ENCODE assay signal across 25 cellular contexts in genomic region chr7:1535100-1535458, GRCh38. TPM values are rescaled to one million over a fixed set of nuclear protein-coding genes. Genes with fewer than 3 reads are reported as not detected.
DNase-seq lines count a peak whose midpoint lies in the region; ATAC-seq, FAIRE-seq and TF ChIP-seq lines count a peak whose summit lies in the region.
"Had no signal": no experiment of that assay in that cellular context is flagged by ENCODE, and none has a peak within 500 bp of the region (broad histone marks: within the 10 kb centered on the region; RNA-seq: fewer than 3 reads in every experiment).

No MANE protein-coding gene starts in this region.

- peaks cover 17 to 24% (median 18%) of the 10 kb centered on the region in 3 donors for H3K4me1 Mint-ChIP-seq in IgD-negative memory B cell

- H3K36me3 ChIP-seq in esophagus squamous epithelium (peaks cover 9 to 33% (median 16%) of the 10 kb centered on the region in 3 donors), pancreas (peaks cover under 1 to 11% (median 2%) of the 10 kb centered on the region in 3 donors), spleen (peaks cover 0 to 57% (median 18%) of the 10 kb centered on the region in 6 donors)

- H3K4me3 ChIP-seq in esophagus squamous epithelium (no peak overlapping the region), pancreas (no peak overlapping the region), spleen (no peak overlapping the region)
- H3K4me3 ChIP-seq: Peyer's patch, prostate gland, SK-N-MC had no signal

- H3K4me1 ChIP-seq in esophagus squamous epithelium (peaks cover 54 to 80% (median 58%) of the 10 kb centered on the region in 3 donors), pancreas (peaks cover 27 to 49% (median 37%) of the 10 kb centered on the region in 3 donors), spleen (peaks cover 17 to 81% (median 54%) of the 10 kb centered on the region in 6 donors)

- H3K27ac ChIP-seq in 22Rv1 (peak overlapping the region; percentile 93), esophagus squamous epithelium (peak overlapping the region in 3 of 4 donors; percentile 96 to 99 (median 97)), pancreas (peak overlapping the region in 3 of 4 donors; percentile 16 to 98 (median 46)), spleen (no peak overlapping the region)
- H3K27ac ChIP-seq: C4-2B, SK-N-MC had no signal

- FAIRE-seq in pancreas (lab: Jason Lieb, UNC): no peak
- FAIRE-seq: bronchial epithelial cell, G401.6 had no signal

- no peaks in the 10 kb centered on the region for H3K27me3 Mint-ChIP-seq in IgD-negative memory B cell

- 57 to 79% methylated on average over 5 to 6 of the region's 6 CpGs for WGBS in esophagus squamous epithelium, 2 donors
- 59 to 62% methylated on average over 6 of the region's 6 CpGs for WGBS in pancreas, 2 donors
- WGBS in spleen, 5 donors: 60 to 82% (median 65%) methylated on average over 3 to 6 of the region's 6 CpGs

- peak overlapping the region in 2 of 3 donors; percentile 39 to 67 for H3K27ac Mint-ChIP-seq in IgD-negative memory B cell
- H3K27ac Mint-ChIP-seq: T-helper 2 cell treated with Interferon-gamma antibody and Interleukin-4, amounts not matched to agents 5 μg/mL and 100 μg/mL, for 36 hours; WTC11 had no signal

- no peaks in the 10 kb centered on the region for H3K27me3 ChIP-seq in esophagus squamous epithelium
- no peaks in the 10 kb centered on the region for H3K27me3 ChIP-seq in pancreas
- H3K27me3 ChIP-seq in spleen (replicated peaks in 1 of 7): no peaks in the 10 kb centered on the region
- H3K27me3 ChIP-seq: Peyer's patch had no signal

- H3K9me3 ChIP-seq in esophagus squamous epithelium (no peaks in the 10 kb centered on the region), pancreas (no peaks in the 10 kb centered on the region), spleen (no peaks in the 10 kb centered on the region)
- H3K9me3 ChIP-seq: Peyer's patch, prostate gland had no signal

- no peak for DNase-seq in esophagus squamous epithelium (lab: John Stamatoyannopoulos, UW)
- DNase-seq in pancreas: peak in 3 of 6 donors; percentile 27 to 52 (median 31)
- no peak for DNase-seq in retina
- no peak for DNase-seq in NCI-H187 treated with DMSO at 0.1 percent for 48 hours (lab: John Stamatoyannopoulos, UW)
- DNase-seq in spleen: no peak
- DNase-seq: activated CD4-positive, alpha-beta T cell treated with anti-CD3 and anti-CD28 coated beads, Interleukin-2, amount 50 U/mL, for 4 hours; activated effector memory CD4-positive, alpha-beta T cell treated with anti-CD3 and anti-CD28 coated beads, Interleukin-2, amount 50 U/mL, for 16 hours; foreskin melanocyte; KG1; midbrain; NCI-H2081; NCI-H446 treated with DMSO at 0.1 percent for 48 hours; Peyer's patch; stimulated activated CD8-positive, alpha-beta memory T cell treated with anti-CD3 and anti-CD28 coated beads, Interleukin-4, amount 100 ng/mL, for 48 hours had no signal

- H3K9me3 Mint-ChIP-seq in IgD-negative memory B cell: no peaks in the 10 kb centered on the region
- H3K9me3 Mint-ChIP-seq: T-helper 2 cell treated with Interferon-gamma antibody and Interleukin-4, amounts not matched to agents 5 μg/mL and 100 μg/mL, for 36 hours; WTC11 had no signal

- TF ChIP-seq CTCF in 22Rv1 (IDR thresholded peaks at IDR 0.05) (no peak), esophagus squamous epithelium (IDR thresholded peaks at IDR 0.05) (no peak), pancreas (IDR thresholded peaks at IDR 0.05) (no peak), spleen (IDR thresholded peaks at IDR 0.05 in 8 of 11, conservative IDR thresholded peaks at IDR 0.05 in 3 of 11) (no peak)

- H3K36me3 Mint-ChIP-seq in IgD-negative memory B cell: no peaks in the 10 kb centered on the region
- H3K36me3 Mint-ChIP-seq: WTC11 had no signal

- intact Hi-C loops in esophagus squamous epithelium (cut with DNase I): no loop called here
- intact Hi-C loops in pancreas (cut with DNase I): no loop called here
- intact Hi-C loops in spleen (cut with DNase I; ENCODE audit: low total_unique reads): no loop called here

- H3K4me3 Mint-ChIP-seq in IgD-negative memory B cell: no peak overlapping the region
- H3K4me3 Mint-ChIP-seq: T-helper 2 cell treated with Interferon-gamma antibody and Interleukin-4, amounts not matched to agents 5 μg/mL and 100 μg/mL, for 36 hours; WTC11 had no signal

- ATAC-seq in pancreas: no peak
- ATAC-seq in GM21526 (IDR thresholded peaks at IDR 0.05; ENCODE audit: low FRiP score, unreplicated experiment): no peak
- ATAC-seq: WTC11 had no signal

- TF ChIP-seq POLR2A in esophagus squamous epithelium (IDR thresholded peaks at IDR 0.05) (no peak), spleen (IDR thresholded peaks at IDR 0.05) (no peak)

RNA-seq across cellular contexts. Expression of gene MAFK, which starts 4.6 kb away (rescaled TPM):
- 0.81 TPM for polyA plus RNA-seq in IgD-negative memory B cell
- total RNA-seq in esophagus squamous epithelium: 10 to 100 TPM; 11.3 to 26.9 (median 18.9) TPM
- 10 to 100 TPM; 21.1 to 43.2 (median 23.4) TPM for total RNA-seq in pancreas
- polyA plus RNA-seq in pancreas: 10 to 100 TPM; 42.6 to 71.2 TPM
- 10 to 100 TPM; 11.2 to 36.6 (median 27.0) TPM for total RNA-seq in spleen
- polyA plus RNA-seq in spleen: 10 to 100 TPM in 2 of 3 donors, 1 to 10 TPM in 1; 8.9 to 30.4 (median 10.3) TPM

RNA-seq across cellular contexts. Expression of gene TMEM184A, which starts 20.9 kb away (rescaled TPM):
- polyA plus RNA-seq in IgD-negative memory B cell: 0.08 TPM
- 100 to 1,000 TPM in 2 of 4 donors, 10 to 100 TPM in 2; 56.7 to 204 (median 98.9) TPM for total RNA-seq in esophagus squamous epithelium
- 10 to 100 TPM; 15.2 to 27.5 (median 21.3) TPM for total RNA-seq in pancreas
- 10 to 100 TPM; 29.0 to 58.9 TPM for polyA plus RNA-seq in pancreas
- total RNA-seq in spleen: under 1 TPM in 3 of 7 donors, not detected in 4; 0.17 to 0.39 (median 0.28) TPM
- polyA plus RNA-seq in spleen: under 1 TPM; 0.09 to 0.26 (median 0.15) TPM
- polyA plus RNA-seq: neural cell had no signal

RNA-seq across cellular contexts. Expression of gene INTS1, which starts 30.9 kb away (rescaled TPM):
- polyA plus RNA-seq in IgD-negative memory B cell: 23.4 TPM
- 10 to 100 TPM; 27.8 to 45.3 (median 36.6) TPM for total RNA-seq in esophagus squamous epithelium
- 10 to 100 TPM; 45.0 to 73.2 (median 58.3) TPM for total RNA-seq in pancreas
- 100 to 1,000 TPM in 1 of 2 donors, 10 to 100 TPM in 1; 92.7 to 166 TPM for polyA plus RNA-seq in pancreas
- 10 to 100 TPM; 47.3 to 95.7 (median 79.0) TPM for total RNA-seq in spleen
- 100 to 1,000 TPM in 1 of 3 donors, 10 to 100 TPM in 2; 51.4 to 126 (median 80.3) TPM for polyA plus RNA-seq in spleen

RNA-seq across cellular contexts. Expression of gene PSMG3, which starts 34.8 kb away (rescaled TPM):
- polyA plus RNA-seq in IgD-negative memory B cell (42.5 TPM), pancreas (10 to 100 TPM; 45.6 to 46.1 TPM), spleen (10 to 100 TPM; 84.5 to 89.9 (median 86.7) TPM)
- total RNA-seq in esophagus squamous epithelium (10 to 100 TPM; 44.5 to 63.6 (median 47.4) TPM), pancreas (10 to 100 TPM in 4 of 6 donors, 1 to 10 TPM in 2; 6.7 to 12.0 (median 11.0) TPM), spleen (10 to 100 TPM; 18.2 to 41.1 (median 23.0) TPM)

Comparison
In these comparisons a context has a peak if more than half of its experiments do, and no peak if none do; other contexts are left out.
1. H3K27ac ChIP-seq: peak in 22Rv1 (single experiment), esophagus squamous epithelium (3 of 4) and pancreas (3 of 4); none in spleen (0 of 8).
2. RNA of gene TMEM184A, which starts 20.9 kb away (total RNA-seq): 56.7 to 204 TPM in esophagus squamous epithelium and 15.2 to 27.5 TPM in pancreas; 0.17 to 0.39 TPM in spleen; every median in the first group is over 10 times any median in the second.